In genomic region chr9:99356512-99356971, GRCh38 we compare ENCODE assay signal across 15 cellular contexts.
DNase-seq lines count a peak whose midpoint lies in the region; ATAC-seq and TF ChIP-seq lines count a peak whose summit lies in the region.
"Had no signal": no experiment of that assay in that cellular context is flagged by ENCODE, and none has a peak within 500 bp of the region (broad histone marks: within the 10 kb centered on the region; RNA-seq: fewer than 3 reads in every experiment).

No MANE protein-coding gene starts in this region.

- peaks cover 23% of the 10 kb centered on the region for H3K4me1 Mint-ChIP-seq in dendritic cell treated with granulocyte-macrophage colony-stimulating factor and Interleukin-4, amounts not matched to agents 40 ng/mL and 50 ng/mL, for 4 days (ENCODE audit: low read depth)
- H3K4me1 Mint-ChIP-seq in HFFc6 (ENCODE audit: low read depth), result peaks cover 36% of the 10 kb centered on the region
- H3K4me1 Mint-ChIP-seq: activated CD4-positive, alpha-beta T cell treated with anti-CD3 and anti-CD28 coated beads, Interleukin-2, amount 10 ng/mL, durations not matched to agents 24 days and 14 days had no signal

- peak; percentile 84 for ATAC-seq in left lobe of liver
- ATAC-seq in sciatic nerve, result peak; percentile 76
- ATAC-seq in GM21528 (IDR thresholded peaks at IDR 0.05; ENCODE audit: low FRiP score, unreplicated experiment), result no peak
- no peak for ATAC-seq in HG03457 (IDR thresholded peaks at IDR 0.05; ENCODE audit: unreplicated experiment)
- ATAC-seq: activated T-cell treated with anti-CD3 and anti-CD28 coated beads, Interleukin-2, amount 50 U/mL, for 72 hours; T-cell had no signal

- intact Hi-C loops in dendritic cell treated with granulocyte-macrophage colony-stimulating factor and Interleukin-4, amounts not matched to agents 40 ng/mL and 50 ng/mL, for 4 days (cut with micrococcal nuclease), result no loop called here
- intact Hi-C loops in sciatic nerve (cut with DNase I) (no loop called here), posterior vena cava (cut with DNase I) (loop anchor here in 1 of 2 donors (10.0 kb wide), 1 partner anchor 458 kb away; no protein-coding TSS in a partner anchor)

- peaks cover 37% of the 10 kb centered on the region for H3K27me3 Mint-ChIP-seq in dendritic cell treated with granulocyte-macrophage colony-stimulating factor and Interleukin-4, amounts not matched to agents 40 ng/mL and 50 ng/mL, for 4 days
- H3K27me3 Mint-ChIP-seq in HFFc6 (ENCODE audit: insufficient read depth), result peaks cover 12% of the 10 kb centered on the region

- DNase-seq in CD1c-positive myeloid dendritic cell (ENCODE audit: extremely low spot score) (peak; percentile 93), left lobe of liver (ENCODE audit: low spot score) (peak; percentile 97), sciatic nerve (ENCODE audit: low spot score) (peak; percentile 70), HFFc6 (no peak), posterior vena cava (ENCODE audit: low spot score) (no peak)
- DNase-seq: activated CD4-positive, alpha-beta T cell treated with anti-CD3 and anti-CD28 coated beads, Interleukin-2, amount 10 ng/mL, durations not matched to agents 24 days and 14 days; activated T-cell treated with anti-CD3 and anti-CD28 coated beads, Interleukin-2, amount 50 U/mL, for 72 hours; kidney; NCI-H345; T-cell; uterus had no signal

- no peak for TF ChIP-seq CTCF in HFFc6 (IDR thresholded peaks at IDR 0.05)

- peak overlapping the region; percentile 71 for H3K27ac Mint-ChIP-seq in dendritic cell treated with granulocyte-macrophage colony-stimulating factor and Interleukin-4, amounts not matched to agents 40 ng/mL and 50 ng/mL, for 4 days
- H3K27ac Mint-ChIP-seq in HFFc6, result no peak overlapping the region
- H3K27ac Mint-ChIP-seq: activated CD4-positive, alpha-beta T cell treated with anti-CD3 and anti-CD28 coated beads, Interleukin-2, amount 10 ng/mL, durations not matched to agents 24 days and 14 days; activated T-cell treated with anti-CD3 and anti-CD28 coated beads, Interleukin-2, amount 50 U/mL, for 72 hours; nephron; T-cell had no signal

- no peak overlapping the region for H3K4me3 Mint-ChIP-seq in dendritic cell treated with granulocyte-macrophage colony-stimulating factor and Interleukin-4, amounts not matched to agents 40 ng/mL and 50 ng/mL, for 4 days
- H3K4me3 Mint-ChIP-seq in HFFc6, result no peak overlapping the region
- H3K4me3 Mint-ChIP-seq: activated CD4-positive, alpha-beta T cell treated with anti-CD3 and anti-CD28 coated beads, Interleukin-2, amount 10 ng/mL, durations not matched to agents 24 days and 14 days; activated T-cell treated with anti-CD3 and anti-CD28 coated beads, Interleukin-2, amount 50 U/mL, for 72 hours; nephron; T-cell had no signal

- H3K36me3 Mint-ChIP-seq in dendritic cell treated with granulocyte-macrophage colony-stimulating factor and Interleukin-4, amounts not matched to agents 40 ng/mL and 50 ng/mL, for 4 days (ENCODE audit: low read depth), result no peaks in the 10 kb centered on the region
- no peaks in the 10 kb centered on the region for H3K36me3 Mint-ChIP-seq in HFFc6 (ENCODE audit: low read depth)
- H3K36me3 Mint-ChIP-seq: T-cell had no signal

- H3K9me3 Mint-ChIP-seq in dendritic cell treated with granulocyte-macrophage colony-stimulating factor and Interleukin-4, amounts not matched to agents 40 ng/mL and 50 ng/mL, for 4 days, result no peaks in the 10 kb centered on the region
- H3K9me3 Mint-ChIP-seq in HFFc6, result no peaks in the 10 kb centered on the region
- H3K9me3 Mint-ChIP-seq: activated CD4-positive, alpha-beta T cell treated with anti-CD3 and anti-CD28 coated beads, Interleukin-2, amount 10 ng/mL, durations not matched to agents 24 days and 14 days; activated T-cell treated with anti-CD3 and anti-CD28 coated beads, Interleukin-2, amount 50 U/mL, for 72 hours; nephron; T-cell had no signal

Comparison
In these comparisons a context has a peak if more than half of its experiments do, and no peak if none do; other contexts are left out.
1. DNase-seq: peak in CD1c-positive myeloid dendritic cell (single experiment), left lobe of liver (single experiment) and sciatic nerve (single experiment); none in HFFc6 (single experiment) and posterior vena cava (single experiment).
2. ATAC-seq: peak in left lobe of liver (single experiment) and sciatic nerve (single experiment); none in GM21528 (single experiment) and HG03457 (single experiment).